ENCODE assay signal across 24 cellular contexts in genomic region chr20:45751714-45752113, GRCh38. TPM values are rescaled to one million over a fixed set of nuclear protein-coding genes. Genes with fewer than 3 reads are reported as not detected.
"Had no signal": no experiment of that assay in that cellular context is flagged by ENCODE, and none has a peak within 500 bp of the region (broad histone marks: within the 10 kb centered on the region; RNA-seq: fewer than 3 reads in every experiment).

No MANE protein-coding gene starts in this region.

- H3K27ac Mint-ChIP-seq: activated B cell treated with CpG ODN at 0.5 μM for 24 hours; activated naive CD4-positive, alpha-beta T cell treated with anti-CD3 and anti-CD28 coated beads, Interleukin-2, amount 50 U/mL, for 24 hours; T-helper 17 cell had no signal

- ATAC-seq: HepG2, T-helper 17 cell had no signal

- H3K4me2 ChIP-seq: KMS-11 had no signal

- H3K27ac ChIP-seq: KMS-11 had no signal

- DNase-seq: activated B cell treated with CpG ODN at 0.5 μM for 24 hours; activated CD8-positive, alpha-beta memory T cell treated with anti-CD3 and anti-CD28 coated beads for 24 hours; anterior cingulate cortex; cerebellar nuclear complex; NCI-H1092; NCI-H1417; NCI-H1930; NCI-H2107; NCI-H2171 treated with DMSO at 0.1 percent for 48 hours; NCI-H226; NCI-H526 treated with DMSO at 0.1 percent for 48 hours; NCI-H82; SIG-M5; T-helper 17 cell; T-helper 9 cell had no signal

- H3K4me1 Mint-ChIP-seq: activated B cell treated with CpG ODN at 0.5 μM for 24 hours, T-helper 17 cell had no signal

- H3K36me3 Mint-ChIP-seq: activated naive CD4-positive, alpha-beta T cell treated with anti-CD3 and anti-CD28 coated beads, Interleukin-2, amount 50 U/mL, for 24 hours had no signal

- H3K9ac ChIP-seq: KMS-11 had no signal

- H3K4me3 Mint-ChIP-seq: activated B cell treated with CpG ODN at 0.5 μM for 24 hours, T-helper 17 cell had no signal

RNA-seq across cellular contexts. Expression of gene SPINT4, which starts 29.6 kb away (rescaled TPM):
- total RNA-seq: activated B cell treated with CpG ODN at 0.5 μM for 24 hours, cardiac septum, HepG2, MCF 10A, NCI-H460, OCI-LY7, RPMI7951, T-helper 17 cell had no signal
- polyA plus RNA-seq: adipose tissue, HepG2 had no signal

RNA-seq across cellular contexts. Expression of gene WFDC3, which starts 40.0 kb away (rescaled TPM):
- total RNA-seq: activated B cell treated with CpG ODN at 0.5 μM for 24 hours, MCF 10A, OCI-LY7 had no signal
- polyA plus RNA-seq: HepG2 had no signal

RNA-seq across cellular contexts. Expression of gene WFDC10B, which starts 46.9 kb away (rescaled TPM):
- total RNA-seq: activated B cell treated with CpG ODN at 0.5 μM for 24 hours, cardiac septum, HepG2, MCF 10A, NCI-H460, OCI-LY7, T-helper 17 cell had no signal
- polyA plus RNA-seq: adipose tissue had no signal

RNA-seq across cellular contexts. Expression of gene WFDC13, which starts 49.9 kb away (rescaled TPM):
- total RNA-seq: activated B cell treated with CpG ODN at 0.5 μM for 24 hours, cardiac septum, HepG2, MCF 10A, NCI-H460, OCI-LY7, RPMI7951, T-helper 17 cell had no signal
- polyA plus RNA-seq: adipose tissue, HepG2 had no signal
